ENCODE assay signal across 23 cellular contexts in the genomic region with DNA sequence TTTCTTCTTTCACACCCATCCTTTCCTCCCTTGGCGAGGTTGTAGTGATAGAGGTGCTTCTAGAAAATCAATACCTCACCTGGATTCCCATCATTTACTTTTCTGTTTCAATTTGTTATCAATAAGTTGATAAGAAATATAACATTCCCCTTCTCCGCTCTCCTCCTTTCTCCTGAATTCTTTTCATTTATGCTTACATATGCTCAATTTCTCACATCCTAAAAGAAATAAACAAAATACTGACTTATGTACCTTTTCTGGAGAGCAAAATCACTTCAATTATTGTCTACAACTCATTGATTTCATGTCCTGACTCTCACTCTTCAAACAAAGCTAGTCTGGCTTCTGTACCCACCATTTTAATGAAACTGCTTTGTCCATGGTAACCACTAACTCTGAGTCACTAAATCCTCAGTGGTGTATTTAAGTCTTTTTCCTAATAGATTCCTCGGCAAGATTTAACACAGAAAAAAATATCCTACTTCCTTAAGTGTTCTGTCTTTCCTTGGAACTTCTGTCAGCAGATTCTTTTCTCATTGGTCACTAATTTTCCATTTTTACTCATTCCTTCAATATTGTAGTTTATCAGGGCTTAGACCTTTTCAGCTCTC.
A peak's percentile ranks its signal among the peaks of the same experiment; 100 is the strongest.
DNase-seq lines count a peak whose midpoint lies in the region; ATAC-seq and TF ChIP-seq lines count a peak whose summit lies in the region.
"Had no signal": no experiment of that assay in that cellular context is flagged by ENCODE, and none has a peak within 500 bp of the region (broad histone marks: within the 10 kb centered on the region; RNA-seq: fewer than 3 reads in every experiment).

No MANE protein-coding gene starts in this region.

- DNase-seq in AG20443 (ENCODE audit: low spot score) (peak; percentile 21), SJSA1 (ENCODE audit: low read depth in 1 of 2, low spot score in 2 of 2) (peak in 1 of 2 experiments; percentile 77), fibroblast of mammary gland (ENCODE audit: low read depth) (peak; percentile 71), renal cortical epithelial cell (ENCODE audit: low read depth) (peak; percentile 86), H9 (no peak), HuH-7.5 (ENCODE audit: low spot score) (no peak), HK-2 (ENCODE audit: unreplicated experiment) (no peak)
- DNase-seq: activated CD4-positive, alpha-beta T cell treated with anti-CD3 and anti-CD28 coated beads for 4 hours; activated CD8-positive, alpha-beta memory T cell treated with anti-CD3 and anti-CD28 coated beads, Interleukin-2, amount 50 U/mL, for 48 hours; activated gamma-delta T cell treated with Interleukin-2 at 50 U/mL for 16 hours; Calu3; cortex of kidney; kidney; mesendoderm; NCI-H1105; stimulated activated CD4-positive, alpha-beta T cell treated with anti-CD3 and anti-CD28 coated beads, Interleukin-1b, Interleukin-23, amount 100 ng/mL, for 48 hours had no signal

- no peak overlapping the region for H2AFZ ChIP-seq in H9 (ENCODE audit: low read length)
- H2AFZ ChIP-seq: hepatocyte had no signal

- no peak overlapping the region for H2BK120ac ChIP-seq in H9 (ENCODE audit: low read depth, low read length, poor library complexity, severe bottlenecking)

- ATAC-seq in GM21423 (IDR thresholded peaks at IDR 0.05; ENCODE audit: unreplicated experiment), result no peak

- TF ChIP-seq CTCF in fibroblast of mammary gland (conservative IDR thresholded peaks at IDR 0.05; ENCODE audit: control insufficient read depth, insufficient read depth, low read depth, low read length) (no peak), H9 (conservative IDR thresholded peaks at IDR 0.05) (no peak)

- no peak overlapping the region for H3K18ac ChIP-seq in H9 (ENCODE audit: insufficient read length, low read depth, low read length)

- WGBS in H9 (ENCODE audit: extremely low coverage, insufficient read length, low lambda C conversion rate), result no CpG with 5 or more reads among the region's 3 CpGs

- no peak overlapping the region for H2BK5ac ChIP-seq in H9 (ENCODE audit: insufficient read length, low read length)

- H3K79me2 ChIP-seq in H9 (ENCODE audit: insufficient read depth, low read length), result no peaks in the 10 kb centered on the region
- H3K79me2 ChIP-seq: hepatocyte had no signal

- no peaks in the 10 kb centered on the region for H3K9me3 ChIP-seq in SJSA1 (replicated peaks)
- no peaks in the 10 kb centered on the region for H3K9me3 ChIP-seq in H9 (ENCODE audit: control insufficient read depth, low read depth, low read length)
- H3K9me3 ChIP-seq: ascending aorta, neutrophil, right atrium auricular region had no signal

- H2AK5ac ChIP-seq in H9 (ENCODE audit: insufficient read length, low read length), result no peak overlapping the region

- no peaks in the 10 kb centered on the region for H3K23me2 ChIP-seq in H9 (ENCODE audit: insufficient read length, low read depth, low read length, poor library complexity, severe bottlenecking)

- H3K27me3 Mint-ChIP-seq in H9 (ENCODE audit: low read depth), result no peaks in the 10 kb centered on the region; the same call in 1 of the 2 replicates

- H3K36me3 ChIP-seq in SJSA1, result no peaks in the 10 kb centered on the region
- H3K36me3 ChIP-seq: ascending aorta, neutrophil, right atrium auricular region had no signal

- H3K36me3 Mint-ChIP-seq in H9 (ENCODE audit: insufficient read depth in 1 of 3, low read depth in 3 of 3), result peaks cover 2 to 8% (median 8%) of the 10 kb centered on the region in 3 experiments; a peak in 5 of 7 replicates

- H4K20me1 ChIP-seq in H9 (ENCODE audit: control insufficient read depth, insufficient read depth, insufficient read length), result no peaks in the 10 kb centered on the region

- no peak overlapping the region for H3K9ac ChIP-seq in H9 (ENCODE audit: extremely low read depth, insufficient read length, low read length)
- H3K9ac ChIP-seq: KMS-11 had no signal

- H3K4me1 ChIP-seq in SJSA1 (replicated peaks) (peaks cover 41% of the 10 kb centered on the region), H9 (ENCODE audit: insufficient read depth, low read length) (no peaks in the 10 kb centered on the region)
- H3K4me1 ChIP-seq: ascending aorta, right atrium auricular region had no signal

- H3K23ac ChIP-seq in H9 (ENCODE audit: insufficient read length, low read depth, low read length), result no peak overlapping the region

- H3K27ac ChIP-seq in SJSA1 (peak overlapping the region; percentile 53), H9 (ENCODE audit: insufficient read length, low read depth, low read length) (no peak overlapping the region)
- H3K27ac ChIP-seq: ascending aorta, epithelial cell of prostate, hepatocyte, KMS-11, neutrophil, right atrium auricular region had no signal

- H3K56ac ChIP-seq in H9 (ENCODE audit: insufficient read length, low read depth, low read length), result no peak overlapping the region

- no peak overlapping the region for H4K8ac ChIP-seq in H9 (replicated peaks; ENCODE audit: insufficient read length, low read depth, low read length)

- H3K27ac Mint-ChIP-seq in H9, result no peak overlapping the region

- H3K14ac ChIP-seq in H9 (ENCODE audit: insufficient read depth, low read length), result no peak overlapping the region

- H4K5ac ChIP-seq in H9 (ENCODE audit: insufficient read length, low read depth, low read length), result no peak overlapping the region

- no peaks in the 10 kb centered on the region for H3K4me1 Mint-ChIP-seq in H9

- no peak overlapping the region for H2BK12ac ChIP-seq in H9 (ENCODE audit: insufficient read length, low read depth, low read length)

- no peak overlapping the region for H3K4me2 ChIP-seq in H9 (ENCODE audit: insufficient read depth, insufficient read length, low read length)
- H3K4me2 ChIP-seq: hepatocyte, KMS-11 had no signal

- H3T11ph ChIP-seq in H9 (ENCODE audit: low read length), result no peak overlapping the region

- no peaks in the 10 kb centered on the region for H3K79me1 ChIP-seq in H9 (ENCODE audit: insufficient read depth, low read depth, low read length, poor library complexity, severe bottlenecking)

- H2BK20ac ChIP-seq in H9 (ENCODE audit: low read depth, low read length, poor library complexity, severe bottlenecking), result no peak overlapping the region

- H3K4me3 ChIP-seq in SJSA1, result no peak overlapping the region
- no peak overlapping the region for H3K4me3 ChIP-seq in fibroblast of mammary gland (ENCODE audit: control insufficient read depth, low read depth, low read length)
- H3K4me3 ChIP-seq: ascending aorta, hepatocyte, right atrium auricular region had no signal

- H3K4ac ChIP-seq in H9 (ENCODE audit: low read depth, low read length), result no peak overlapping the region

- H3K4me3 Mint-ChIP-seq in H9, result no peak overlapping the region

- peaks cover 10 to 11% of the 10 kb centered on the region in 2 experiments for H3K9me3 Mint-ChIP-seq in H9

- H4K91ac ChIP-seq in H9 (ENCODE audit: insufficient read length, low read depth, low read length), result no peak overlapping the region

- H2BK15ac ChIP-seq in H9 (ENCODE audit: low read depth, low read length), result no peak overlapping the region

- H3K27me3 ChIP-seq in SJSA1 (replicated peaks) (no peaks in the 10 kb centered on the region), H9 (ENCODE audit: insufficient read depth, low read length) (no peaks in the 10 kb centered on the region)
- H3K27me3 ChIP-seq: ascending aorta, hepatocyte, neutrophil, right atrium auricular region had no signal

Comparison
In these comparisons a context has a peak if more than half of its experiments do, and no peak if none do; other contexts are left out.
1. DNase-seq: peak in AG20443 (single experiment), fibroblast of mammary gland (single experiment) and renal cortical epithelial cell (single experiment); none in H9 (single experiment), HuH-7.5 (single experiment) and HK-2 (single experiment).